ENCODE assay signal across 9 cellular contexts in the genomic region with DNA sequence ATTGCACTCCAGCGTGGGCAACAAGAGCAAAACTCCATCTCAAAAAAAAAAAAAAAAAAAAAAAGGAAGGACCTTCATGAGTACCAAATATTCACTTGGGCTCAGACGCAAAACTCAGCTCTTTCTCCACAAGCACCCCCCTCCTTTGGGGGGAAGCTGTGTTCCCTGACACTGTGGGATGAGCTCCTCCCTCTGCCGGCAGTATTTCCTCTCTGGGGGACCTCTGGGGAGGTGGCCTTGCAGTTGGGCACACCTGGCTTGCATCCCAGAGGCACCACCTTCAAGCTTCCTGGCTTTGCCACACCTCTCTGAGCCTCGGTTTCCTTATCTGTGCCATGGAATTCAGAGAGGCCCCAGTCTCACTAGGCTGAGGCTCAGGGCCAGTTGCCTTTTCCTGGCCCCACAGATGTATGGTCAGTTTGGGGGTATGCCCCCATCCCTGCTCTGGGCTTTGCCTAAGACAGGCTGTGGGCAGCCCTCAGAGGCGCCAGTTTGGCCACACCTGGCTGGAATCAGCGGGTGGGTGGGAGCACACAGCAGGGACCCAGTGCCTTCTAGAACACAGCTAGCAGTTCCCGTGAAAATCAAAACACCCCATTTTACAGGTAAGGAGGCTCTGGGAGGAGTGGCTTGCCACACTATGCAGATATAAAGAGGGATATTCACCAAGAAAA.
DNase-seq lines count a peak whose midpoint lies in the region; ATAC-seq and TF ChIP-seq lines count a peak whose summit lies in the region.
"Had no signal": no experiment of that assay in that cellular context is flagged by ENCODE, and none has a peak within 500 bp of the region (broad histone marks: within the 10 kb centered on the region; RNA-seq: fewer than 3 reads in every experiment).

No MANE protein-coding gene starts in this region.

- H3K9me2 ChIP-seq in GM23248 (ENCODE audit: insufficient read depth), result no peaks in the 10 kb centered on the region

- no peak overlapping the region for H3K4me2 ChIP-seq in GM23248 (ENCODE audit: unreplicated experiment)

- peak; percentile 57 for DNase-seq in colonic mucosa
- DNase-seq in mesothelial cell of epicardium (ENCODE audit: low spot score in 2 of 2, unreplicated experiment in 2 of 2), result no peak
- peak; percentile 54 to 60 for DNase-seq in thyroid gland
- DNase-seq in activated CD8-positive, alpha-beta memory T cell treated with anti-CD3 and anti-CD28 coated beads, Interleukin-2, amount 50 U/mL, for 4 hours, result no peak
- DNase-seq in NCI-H1930 (lab: John Stamatoyannopoulos, UW), result no peak
- DNase-seq in GM23248, result no peak
- DNase-seq: NCI-H187 had no signal

- peak; percentile 17 for TF ChIP-seq RAD21 in Ishikawa (IDR thresholded peaks at IDR 0.05; ENCODE audit: low read depth)

- peaks cover 9% of the 10 kb centered on the region for H3K9me3 Mint-ChIP-seq in mesothelial cell of epicardium

- no peaks in the 10 kb centered on the region for H3K79me2 ChIP-seq in GM23248 (ENCODE audit: insufficient read depth)

- peak; percentile 88 for TF ChIP-seq EP300 in Ishikawa (IDR thresholded peaks at IDR 0.05; ENCODE audit: borderline replicate concordance)

- H3K36me3 ChIP-seq in colonic mucosa, result no peaks in the 10 kb centered on the region
- H3K36me3 ChIP-seq in thyroid gland, result no peaks in the 10 kb centered on the region
- H3K36me3 ChIP-seq in GM23248 (ENCODE audit: low read depth), result no peaks in the 10 kb centered on the region

- no peak overlapping the region for H3K4me3 ChIP-seq in colonic mucosa
- H3K4me3 ChIP-seq in thyroid gland (replicated peaks in 1 of 3), result no peak overlapping the region
- no peak overlapping the region for H3K4me3 ChIP-seq in GM23248

- H3K4me1 ChIP-seq in colonic mucosa, result peaks cover 23% of the 10 kb centered on the region
- H3K4me1 ChIP-seq in thyroid gland, result peaks cover 33 to 53% of the 10 kb centered on the region in 2 donors
- peaks cover 32% of the 10 kb centered on the region for H3K4me1 ChIP-seq in GM23248 (ENCODE audit: insufficient read depth)

- H3K27ac ChIP-seq in colonic mucosa (peak overlapping the region; percentile 58), thyroid gland (peak overlapping the region; percentile 23 to 96 (median 94)), GM23248 (no peak overlapping the region)

- peaks cover 47% of the 10 kb centered on the region for H3K4me1 Mint-ChIP-seq in mesothelial cell of epicardium

- intact Hi-C loops in colonic mucosa (cut with DNase I), result no loop called here
- intact Hi-C loops in thyroid gland (cut with DNase I), result loop anchor here (5.0 kb wide), 1 partner anchor 157 kb away; no protein-coding TSS in a partner anchor

- H3K9ac ChIP-seq in colonic mucosa (ENCODE audit: low read depth in 2 of 2, low read length in 2 of 2), result no peak overlapping the region
- no peak overlapping the region for H3K9ac ChIP-seq in GM23248

- H3F3A ChIP-seq in GM23248 (ENCODE audit: insufficient read depth), result peaks cover 36% of the 10 kb centered on the region

- H3K27me3 ChIP-seq in colonic mucosa (no peaks in the 10 kb centered on the region), thyroid gland (no peaks in the 10 kb centered on the region), GM23248 (replicated peaks; ENCODE audit: insufficient read depth) (no peaks in the 10 kb centered on the region)

- WGBS in thyroid gland, 2 donors, result 66% methylated on average over 7 of the region's 7 CpGs
- 67 to 70% methylated on average over 6 to 7 of the region's 7 CpGs for WGBS in GM23248 (ENCODE audit: low coverage in 1 of 2, low lambda C conversion rate in 2 of 2, missing lambda C conversion rate in 2 of 2), 2 experiments

- H2AFZ ChIP-seq in GM23248, result no peak overlapping the region

- H4K20me1 ChIP-seq in GM23248 (ENCODE audit: insufficient read depth), result no peaks in the 10 kb centered on the region

- peak overlapping the region; percentile 97 for H3K27ac Mint-ChIP-seq in mesothelial cell of epicardium

- peak overlapping the region; percentile 43 for H3K4me3 Mint-ChIP-seq in mesothelial cell of epicardium

- in situ Hi-C loops in GM23248 (cut with MboI), result no loop called here

- H3K9me3 ChIP-seq in colonic mucosa (no peaks in the 10 kb centered on the region), thyroid gland (no peaks in the 10 kb centered on the region), GM23248 (ENCODE audit: low read depth) (no peaks in the 10 kb centered on the region)

- TF ChIP-seq CTCF in colonic mucosa (IDR thresholded peaks at IDR 0.05) (no peak), mesothelial cell of epicardium (IDR thresholded peaks at IDR 0.05; ENCODE audit: unreplicated experiment) (no peak), thyroid gland (IDR thresholded peaks at IDR 0.05) (no peak)

- ATAC-seq in GM21526 (IDR thresholded peaks at IDR 0.05; ENCODE audit: low FRiP score, unreplicated experiment), result no peak

- H3K36me3 Mint-ChIP-seq in mesothelial cell of epicardium, result no peaks in the 10 kb centered on the region

- H3K27me3 Mint-ChIP-seq in mesothelial cell of epicardium (ENCODE audit: low read depth), result no peaks in the 10 kb centered on the region

- no peak for TF ChIP-seq POLR2A in thyroid gland (IDR thresholded peaks at IDR 0.05)

TF ChIP-seq in Ishikawa, 13 proteins besides CTCF, POLR2A, EP300 and RAD21:
- TF ChIP-seq NFIC (IDR thresholded peaks at IDR 0.05) (0 out of 2 replicates have a peak, but pooled peaks have one; percentile 57), CEBPB (IDR thresholded peaks at IDR 0.05) (no peak; the same call in 1 of the 2 replicates), TEAD4 (IDR thresholded peaks at IDR 0.05) (peak; percentile 38; the same call in 1 of the 2 replicates), FOXM1 (IDR thresholded peaks at IDR 0.05; ENCODE audit: borderline replicate concordance, low read depth) (peak; percentile 84), TCF12 (IDR thresholded peaks at IDR 0.05; ENCODE audit: low read depth) (peak; percentile 94), TAF1 (IDR thresholded peaks at IDR 0.05; ENCODE audit: low read depth) (no peak; the same call in none of the 2 replicates)

Comparison
In these comparisons a context has a peak if more than half of its experiments do, and no peak if none do; other contexts are left out.
1. DNase-seq: peak in colonic mucosa (single experiment) and thyroid gland (2 of 2); none in mesothelial cell of epicardium (0 of 2), activated CD8-positive, alpha-beta memory T cell treated with anti-CD3 and anti-CD28 coated beads, Interleukin-2, amount 50 U/mL, for 4 hours (single experiment), NCI-H1930 (0 of 2) and GM23248 (single experiment).